ENCODE assay signal across 8 cellular contexts in genomic region chr6:10146723-10147451, GRCh38.
DNase-seq lines count a peak whose midpoint lies in the region; ATAC-seq, FAIRE-seq and TF ChIP-seq lines count a peak whose summit lies in the region.

No MANE protein-coding gene starts in this region.

- CTCF ChIA-PET in K562 (lab: Yijun Ruan, JAX; ENCODE audit: low intra/inter-chr PET ratio), result no interaction called here

- peak overlapping the region; percentile 19 for H3K4me3 ChIP-seq in K562

- H3K9me3 ChIP-seq in K562 (replicated peaks; ENCODE audit: control insufficient read depth, insufficient read depth, low read depth, low read length), result no peaks in the 10 kb centered on the region

- H3K4me1 ChIP-seq in K562 (replicated peaks in 1 of 2; ENCODE audit: control insufficient read depth in 2 of 2, insufficient read depth in 2 of 2, low read length in 2 of 2), result no peaks in the 10 kb centered on the region

- no peak for TF ChIP-seq EP300 in K562 (IDR thresholded peaks at IDR 0.05; ENCODE audit: low read length)

- H4K20me1 ChIP-seq in K562 (replicated peaks; ENCODE audit: control insufficient read depth, insufficient read depth, low read length), result no peaks in the 10 kb centered on the region

- peak overlapping the region; percentile 88 for H2AFZ ChIP-seq in K562 (ENCODE audit: low read depth, low read length)

- no peak for TF ChIP-seq POLR2A in K562 (conservative IDR thresholded peaks at IDR 0.05)

- no peak overlapping the region for H3K27ac ChIP-seq in K562 (ENCODE audit: extremely low read depth, low read depth, low read length)

- DNase-seq in CD1c-positive myeloid dendritic cell (ENCODE audit: extremely low spot score) (peak; percentile 9), NCI-H774 (lab: John Stamatoyannopoulos, UW) (peak; percentile 26), K562 (ENCODE audit: extremely low read depth in 1 of 4, low spot score in 3 of 4) (peak; percentile 65 to 70 (median 66)), kidney tubule cell (ENCODE audit: low spot score) (peak; percentile 32), NCI-H1417 (lab: John Stamatoyannopoulos, UW) (no peak), D721Med (ENCODE audit: insufficient read length, low spot score) (no peak)

- intact Hi-C loops in K562 (cut with micrococcal nuclease), result loop anchor here (5.0 kb wide), 1 partner anchor 255 kb away; no protein-coding TSS in a partner anchor

- FAIRE-seq in K562 (lab: Jason Lieb, UNC), result peak; percentile 79
- no peak for FAIRE-seq in D721Med (lab: Jason Lieb, UNC)

- WGBS in K562 (ENCODE audit: insufficient coverage, low coverage, missing lambda C conversion rate), result 13% methylated on average over 5 of the region's 5 CpGs

- H3K4me2 ChIP-seq in K562 (ENCODE audit: insufficient read depth, low read length), result peak overlapping the region; percentile 45

- in situ Hi-C loops in K562 (cut with MboI), result no loop called here

- no peak for TF ChIP-seq RAD21 in K562 (CRISPR knock-in tag; conservative IDR thresholded peaks at IDR 0.05 in 1 of 2, IDR thresholded peaks at IDR 0.05 in 1 of 2)

- H3K9me1 ChIP-seq in K562 (ENCODE audit: control insufficient read depth, insufficient read depth, low read length), result no peaks in the 10 kb centered on the region

- peak overlapping the region in 1 of 2 experiments; percentile 29; a peak in 2 of 4 replicates for H3K9ac ChIP-seq in K562 (ENCODE audit: insufficient read depth in 1 of 2, low read depth in 2 of 2, low read length in 2 of 2)

- no peak for TF ChIP-seq CTCF in K562 (IDR thresholded peaks at IDR 0.05 in 2 of 3, conservative IDR thresholded peaks at IDR 0.05 in 1 of 3; ENCODE audit: insufficient read depth in 2 of 3, low read depth in 1 of 3, low read length in 3 of 3)
- no peak for TF ChIP-seq CTCF in D721Med (IDR thresholded peaks at IDR 0.05; ENCODE audit: insufficient read depth, missing control alignments)

- H3K36me3 ChIP-seq in K562 (ENCODE audit: control insufficient read depth, insufficient read depth, low read length), result no peaks in the 10 kb centered on the region

- peaks cover 0 to 4% of the 10 kb centered on the region in 2 experiments; a peak in 1 of 5 replicates for H3K27me3 ChIP-seq in K562 (ENCODE audit: control insufficient read depth in 2 of 2, insufficient read depth in 2 of 2, low read length in 2 of 2)

- H3K79me2 ChIP-seq in K562 (ENCODE audit: control insufficient read depth, insufficient read depth, low read length), result no peaks in the 10 kb centered on the region

- ATAC-seq in GM18907 (IDR thresholded peaks at IDR 0.05; ENCODE audit: unreplicated experiment) (peak; percentile 99), HG03025 (IDR thresholded peaks at IDR 0.05; ENCODE audit: low FRiP score, unreplicated experiment) (peak; percentile 99), K562 (peak; percentile 100)

- no TSS peak for BruUV-seq in K562 (replicated peaks; lab: Mats Ljungman, UMichigan)

- POLR2A ChIA-PET in K562 (lab: Yijun Ruan, JAX), result no interaction called here

TF ChIP-seq in K562, 482 proteins besides CTCF, POLR2A, EP300 and RAD21 (continues in another document):
- TF ChIP-seq, protein P1, sequence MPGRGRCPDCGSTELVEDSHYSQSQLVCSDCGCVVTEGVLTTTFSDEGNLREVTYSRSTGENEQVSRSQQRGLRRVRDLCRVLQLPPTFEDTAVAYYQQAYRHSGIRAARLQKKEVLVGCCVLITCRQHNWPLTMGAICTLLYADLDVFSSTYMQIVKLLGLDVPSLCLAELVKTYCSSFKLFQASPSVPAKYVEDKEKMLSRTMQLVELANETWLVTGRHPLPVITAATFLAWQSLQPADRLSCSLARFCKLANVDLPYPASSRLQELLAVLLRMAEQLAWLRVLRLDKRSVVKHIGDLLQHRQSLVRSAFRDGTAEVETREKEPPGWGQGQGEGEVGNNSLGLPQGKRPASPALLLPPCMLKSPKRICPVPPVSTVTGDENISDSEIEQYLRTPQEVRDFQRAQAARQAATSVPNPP (IDR thresholded peaks at IDR 0.05; ENCODE audit: borderline replicate concordance, insufficient read depth, insufficient read length), result no peak
- no peak for TF ChIP-seq SMARCA4 (IDR thresholded peaks at IDR 0.05)
- no peak for TF ChIP-seq BCL6 (CRISPR knock-in tag; IDR thresholded peaks at IDR 0.05)
- TF ChIP-seq ATF7 (IDR thresholded peaks at IDR 0.05), result 0 out of 2 replicates have a peak, but pooled peaks have one; percentile 40
- TF ChIP-seq MAFK (IDR thresholded peaks at IDR 0.05; ENCODE audit: low read length), result no peak
- no peak for TF ChIP-seq FOXK1 (CRISPR knock-in tag; IDR thresholded peaks at IDR 0.05; ENCODE audit: borderline replicate concordance)
- no peak for TF ChIP-seq TBL1XR1 (IDR thresholded peaks at IDR 0.05; ENCODE audit: low read length in 2 of 2)
- peak; percentile 60; the same call in 1 of the 2 replicates for TF ChIP-seq FOXM1 (IDR thresholded peaks at IDR 0.05; ENCODE audit: low read depth)
- TF ChIP-seq FOXM1 (CRISPR knock-in tag; IDR thresholded peaks at IDR 0.05; ENCODE audit: low read depth), result no peak
- TF ChIP-seq GTF2E2 (tag; IDR thresholded peaks at IDR 0.05), result no peak
- TF ChIP-seq BACH1 (tag; IDR thresholded peaks at IDR 0.05), result peak; percentile 61; the same call in 1 of the 2 replicates
- TF ChIP-seq HCFC1 (IDR thresholded peaks at IDR 0.05; ENCODE audit: low read depth, low read length), result peak; percentile 96
- TF ChIP-seq HNRNPK (IDR thresholded peaks at IDR 0.05; ENCODE audit: low read depth, low read length, poor library complexity, severe bottlenecking), result peak; percentile 27
- TF ChIP-seq NEUROD1 (IDR thresholded peaks at IDR 0.05; ENCODE audit: borderline replicate concordance, low read depth, low read length, partially characterized antibody), result no peak
- TF ChIP-seq HIVEP1 (CRISPR knock-in tag; IDR thresholded peaks at IDR 0.05), result no peak
- no peak for TF ChIP-seq ZNF75A (CRISPR knock-in tag; IDR thresholded peaks at IDR 0.05)
- TF ChIP-seq BMI1 (IDR thresholded peaks at IDR 0.05; ENCODE audit: low read length), result no peak
- no peak for TF ChIP-seq PHF8 (IDR thresholded peaks at IDR 0.05; ENCODE audit: borderline replicate concordance, low read length)
- TF ChIP-seq ARNT (IDR thresholded peaks at IDR 0.05), result peak in 1 of 2 experiments; percentile 78; a peak in 2 of 4 replicates
- TF ChIP-seq, protein P2, sequence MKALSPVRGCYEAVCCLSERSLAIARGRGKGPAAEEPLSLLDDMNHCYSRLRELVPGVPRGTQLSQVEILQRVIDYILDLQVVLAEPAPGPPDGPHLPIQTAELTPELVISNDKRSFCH (CRISPR knock-in tag; IDR thresholded peaks at IDR 0.05), result no peak
- TF ChIP-seq, protein P2 (tag; IDR thresholded peaks at IDR 0.05), result no peak
- peak; percentile 91 for TF ChIP-seq SIX5 (IDR thresholded peaks at IDR 0.05; ENCODE audit: borderline replicate concordance in 1 of 2, insufficient read depth in 1 of 2, low read depth in 1 of 2, low read length in 2 of 2)
- no peak for TF ChIP-seq ZNF224 (CRISPR knock-in tag; IDR thresholded peaks at IDR 0.05)
- TF ChIP-seq L3MBTL2 (IDR thresholded peaks at IDR 0.05), result peak; percentile 22; the same call in 1 of the 2 replicates
- no peak for TF ChIP-seq GABPB2 (CRISPR knock-in tag; conservative IDR thresholded peaks at IDR 0.05)
- TF ChIP-seq ZNF583 (CRISPR knock-in tag; IDR thresholded peaks at IDR 0.05), result no peak
- TF ChIP-seq, protein P3, sequence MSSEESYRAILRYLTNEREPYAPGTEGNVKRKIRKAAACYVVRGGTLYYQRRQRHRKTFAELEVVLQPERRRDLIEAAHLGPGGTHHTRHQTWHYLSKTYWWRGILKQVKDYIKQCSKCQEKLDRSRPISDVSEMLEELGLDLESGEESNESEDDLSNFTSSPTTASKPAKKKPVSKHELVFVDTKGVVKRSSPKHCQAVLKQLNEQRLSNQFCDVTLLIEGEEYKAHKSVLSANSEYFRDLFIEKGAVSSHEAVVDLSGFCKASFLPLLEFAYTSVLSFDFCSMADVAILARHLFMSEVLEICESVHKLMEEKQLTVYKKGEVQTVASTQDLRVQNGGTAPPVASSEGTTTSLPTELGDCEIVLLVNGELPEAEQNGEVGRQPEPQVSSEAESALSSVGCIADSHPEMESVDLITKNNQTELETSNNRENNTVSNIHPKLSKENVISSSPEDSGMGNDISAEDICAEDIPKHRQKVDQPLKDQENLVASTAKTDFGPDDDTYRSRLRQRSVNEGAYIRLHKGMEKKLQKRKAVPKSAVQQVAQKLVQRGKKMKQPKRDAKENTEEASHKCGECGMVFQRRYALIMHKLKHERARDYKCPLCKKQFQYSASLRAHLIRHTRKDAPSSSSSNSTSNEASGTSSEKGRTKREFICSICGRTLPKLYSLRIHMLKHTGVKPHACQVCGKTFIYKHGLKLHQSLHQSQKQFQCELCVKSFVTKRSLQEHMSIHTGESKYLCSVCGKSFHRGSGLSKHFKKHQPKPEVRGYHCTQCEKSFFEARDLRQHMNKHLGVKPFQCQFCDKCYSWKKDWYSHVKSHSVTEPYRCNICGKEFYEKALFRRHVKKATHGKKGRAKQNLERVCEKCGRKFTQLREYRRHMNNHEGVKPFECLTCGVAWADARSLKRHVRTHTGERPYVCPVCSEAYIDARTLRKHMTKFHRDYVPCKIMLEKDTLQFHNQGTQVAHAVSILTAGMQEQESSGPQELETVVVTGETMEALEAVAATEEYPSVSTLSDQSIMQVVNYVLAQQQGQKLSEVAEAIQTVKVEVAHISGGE (CRISPR knock-in tag; IDR thresholded peaks at IDR 0.05), result peak in 1 of 3 experiments; percentile 49; a peak in 1 of 6 replicates
- TF ChIP-seq NR2C2 (CRISPR knock-in tag; IDR thresholded peaks at IDR 0.05), result no peak
- 0 out of 2 replicates have a peak, but pooled peaks have one; percentile 11 for TF ChIP-seq NR2C2 (tag; IDR thresholded peaks at IDR 0.05)
- peak; percentile 65; the same call in 1 of the 2 replicates for TF ChIP-seq CREM (IDR thresholded peaks at IDR 0.05; ENCODE audit: low read depth)
- TF ChIP-seq ZNF282 (CRISPR knock-in tag; IDR thresholded peaks at IDR 0.05), result no peak
- no peak for TF ChIP-seq CEBPG (CRISPR knock-in tag; IDR thresholded peaks at IDR 0.05)
- TF ChIP-seq CEBPG (tag; conservative IDR thresholded peaks at IDR 0.05 in 1 of 2, IDR thresholded peaks at IDR 0.05 in 1 of 2), result peak; percentile 72 to 92

Comparison
In these comparisons a context has a peak if more than half of its experiments do, and no peak if none do; other contexts are left out.
1. DNase-seq: peak in CD1c-positive myeloid dendritic cell (single experiment), NCI-H774 (single experiment), K562 (4 of 4) and kidney tubule cell (single experiment); none in NCI-H1417 (0 of 3) and D721Med (single experiment).
2. Peak in every context shown above with its lines, with median percentiles within 50 percentile points of each other: ATAC-seq.